Comparison of ENCODE assay signal across 24 cellular contexts in the genomic region with DNA sequence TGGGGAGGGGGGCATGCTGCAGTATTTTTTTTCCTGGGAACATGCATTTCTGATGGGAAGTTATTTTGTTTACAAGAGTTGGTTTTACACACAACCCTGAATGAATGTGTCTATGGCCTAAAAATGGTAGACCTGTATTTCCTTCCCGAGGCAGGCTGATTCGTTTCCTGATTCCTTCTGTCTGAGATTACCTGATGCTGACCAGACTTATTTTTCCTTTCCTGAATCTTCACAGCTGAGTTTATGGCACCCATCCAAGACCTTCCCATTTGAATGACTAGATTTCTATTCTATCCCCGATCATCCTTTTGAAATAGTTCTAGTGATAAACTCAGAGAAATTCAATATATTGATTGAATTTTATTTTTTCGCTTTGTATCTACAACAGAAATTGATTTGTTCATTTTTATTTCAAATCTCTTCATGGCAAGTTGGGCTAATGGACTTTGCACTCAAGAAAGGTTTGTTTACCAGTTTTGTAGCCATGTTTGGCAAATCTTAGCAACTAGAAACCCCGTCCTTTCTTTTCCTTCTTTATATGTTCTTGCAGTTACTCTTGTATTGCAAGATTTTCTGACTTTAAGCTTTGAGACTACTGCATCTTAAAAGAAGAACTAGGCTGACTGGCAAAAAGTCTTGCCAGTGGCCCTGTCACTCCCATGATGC. TPM values are rescaled to one million over a fixed set of nuclear protein-coding genes. Genes with fewer than 3 reads are reported as not detected.
DNase-seq lines count a peak whose midpoint lies in the region; ATAC-seq, FAIRE-seq and TF ChIP-seq lines count a peak whose summit lies in the region.
"Had no signal": no experiment of that assay in that cellular context is flagged by ENCODE, and none has a peak within 500 bp of the region (broad histone marks: within the 10 kb centered on the region; RNA-seq: fewer than 3 reads in every experiment).

No MANE protein-coding gene starts in this region.

- POLR2A ChIA-PET in activated CD4-positive, alpha-beta T cell treated with anti-CD3 and anti-CD28 coated beads, Interleukin-2, amount 10 ng/mL, durations not matched to agents 7 days and 5 days (lab: Charles Lee): no interaction called here
- POLR2A ChIA-PET in naive thymus-derived CD8-positive, alpha-beta T cell (lab: Charles Lee): no interaction called here

- H3K4me1 ChIP-seq in body of pancreas (peaks cover 16% of the 10 kb centered on the region), keratinocyte (ENCODE audit: control insufficient read depth, extremely low read depth, insufficient read depth, low read length) (no peaks in the 10 kb centered on the region), gastrocnemius medialis (peaks cover 14 to 15% of the 10 kb centered on the region in 2 donors), right atrium auricular region (peaks cover 0 to 7% of the 10 kb centered on the region in 2 donors)
- H3K4me1 ChIP-seq: SJSA1, tibial artery had no signal

- peaks cover under 1% of the 10 kb centered on the region for H3K36me3 Mint-ChIP-seq in activated CD4-positive, alpha-beta T cell treated with anti-CD3 and anti-CD28 coated beads, Interleukin-2, amount 10 ng/mL, durations not matched to agents 7 days and 5 days (ENCODE audit: low read depth)
- peaks cover 0 to 2% (median 0%) of the 10 kb centered on the region in 3 donors for H3K36me3 Mint-ChIP-seq in naive thymus-derived CD8-positive, alpha-beta T cell
- H3K36me3 Mint-ChIP-seq: CD4-positive, CD25-positive, alpha-beta regulatory T cell; natural killer cell had no signal

- H3K27ac Mint-ChIP-seq in activated CD4-positive, alpha-beta T cell treated with anti-CD3 and anti-CD28 coated beads, Interleukin-2, amount 10 ng/mL, durations not matched to agents 7 days and 5 days: peak overlapping the region; percentile 20
- peak overlapping the region in 2 of 10 donors; percentile 46 to 49 for H3K27ac Mint-ChIP-seq in naive thymus-derived CD8-positive, alpha-beta T cell
- H3K27ac Mint-ChIP-seq: activated CD8-positive, alpha-beta T cell treated with anti-CD3 and anti-CD28 coated beads, Interleukin-2, amount 10 ng/mL, durations not matched to agents 7 days and 5 days; activated naive CD4-positive, alpha-beta T cell treated with anti-CD3 and anti-CD28 coated beads for 36 hours had no signal

- H3K9me3 ChIP-seq in body of pancreas (no peaks in the 10 kb centered on the region), keratinocyte (ENCODE audit: control insufficient read depth, low read depth, low read length) (no peaks in the 10 kb centered on the region), gastrocnemius medialis (no peaks in the 10 kb centered on the region), right atrium auricular region (no peaks in the 10 kb centered on the region)
- H3K9me3 ChIP-seq: SJSA1, tibial artery had no signal

- no peak overlapping the region for H2AFZ ChIP-seq in keratinocyte (ENCODE audit: control insufficient read depth, low read length)

- in situ Hi-C loops in gastrocnemius medialis (cut with MboI; ENCODE audit: low sequenced_read_pairs in 4 of 4): no loop called here

- H3K36me3 ChIP-seq in body of pancreas (replicated peaks in 1 of 2; ENCODE audit: insufficient read depth in 1 of 2, low read depth in 2 of 2): no peaks in the 10 kb centered on the region
- H3K36me3 ChIP-seq in keratinocyte (ENCODE audit: control insufficient read depth in 2 of 2, extremely low read depth in 1 of 2, insufficient read depth in 2 of 2, low read length in 2 of 2): peaks cover 0 to 2% of the 10 kb centered on the region in 2 experiments
- H3K36me3 ChIP-seq in gastrocnemius medialis: no peaks in the 10 kb centered on the region
- no peaks in the 10 kb centered on the region for H3K36me3 ChIP-seq in right atrium auricular region
- H3K36me3 ChIP-seq: SJSA1 had no signal

- no peaks in the 10 kb centered on the region for H3K79me2 ChIP-seq in keratinocyte (ENCODE audit: control insufficient read depth, insufficient read depth, low read length)

- H3K27me3 ChIP-seq in body of pancreas: no peaks in the 10 kb centered on the region
- no peaks in the 10 kb centered on the region for H3K27me3 ChIP-seq in keratinocyte (ENCODE audit: control insufficient read depth, extremely low read depth, insufficient read depth, low read length)
- no peaks in the 10 kb centered on the region for H3K27me3 ChIP-seq in gastrocnemius medialis
- no peaks in the 10 kb centered on the region for H3K27me3 ChIP-seq in right atrium auricular region
- H3K27me3 ChIP-seq: SJSA1, tibial artery had no signal

- H3K9ac ChIP-seq in keratinocyte (ENCODE audit: control insufficient read depth, extremely low read depth, insufficient read depth, low read length): no peak overlapping the region

- no peaks in the 10 kb centered on the region for H3K9me1 ChIP-seq in keratinocyte (ENCODE audit: control insufficient read depth, extremely low read depth, insufficient read depth, low read length)

- no peaks in the 10 kb centered on the region for H4K20me1 ChIP-seq in keratinocyte (ENCODE audit: control insufficient read depth, extremely low read depth, insufficient read depth, low read length)

- H3K4me2 ChIP-seq in keratinocyte (ENCODE audit: control insufficient read depth, extremely low read depth, insufficient read depth, low read depth, low read length): no peak overlapping the region

- intact Hi-C loops in body of pancreas (cut with DNase I) (no loop called here), gastrocnemius medialis (cut with DNase I; ENCODE audit: low total_unique reads) (no loop called here)

- ATAC-seq in body of pancreas: peak; percentile 83
- no peak for ATAC-seq in gastrocnemius medialis
- no peak for ATAC-seq in naive thymus-derived CD8-positive, alpha-beta T cell
- ATAC-seq: activated CD8-positive, alpha-beta T cell treated with anti-CD3 and anti-CD28 coated beads, Interleukin-2, amount 10 ng/mL, durations not matched to agents 7 days and 5 days; natural killer cell had no signal

- no peaks in the 10 kb centered on the region for H3K4me1 Mint-ChIP-seq in activated CD4-positive, alpha-beta T cell treated with anti-CD3 and anti-CD28 coated beads, Interleukin-2, amount 10 ng/mL, durations not matched to agents 7 days and 5 days
- H3K4me1 Mint-ChIP-seq in naive thymus-derived CD8-positive, alpha-beta T cell: peaks cover 0 to 3% (median under 1%) of the 10 kb centered on the region in 4 donors
- H3K4me1 Mint-ChIP-seq: brain, natural killer cell had no signal

- TF ChIP-seq POLR2A in body of pancreas (IDR thresholded peaks at IDR 0.05) (no peak), gastrocnemius medialis (IDR thresholded peaks at IDR 0.05) (no peak)

- no peak for DNase-seq in activated CD4-positive, alpha-beta T cell treated with anti-CD3 and anti-CD28 coated beads, Interleukin-2, amount 10 ng/mL, durations not matched to agents 7 days and 5 days
- no peak for DNase-seq in activated CD4-positive, alpha-beta T cell treated with anti-CD3 and anti-CD28 coated beads for 4 hours
- DNase-seq in body of pancreas (peak in 3 of 4 donors; percentile 24 to 41 (median 29)), keratinocyte (ENCODE audit: low read depth, low spot score) (no peak), gastrocnemius medialis (no peak), right atrium auricular region (ENCODE audit: low spot score) (no peak), NCI-H526 treated with DMSO at 0.1 percent for 48 hours (lab: John Stamatoyannopoulos, UW) (no peak)
- no peak for DNase-seq in naive thymus-derived CD8-positive, alpha-beta T cell
- DNase-seq: activated CD4-positive, CD25-positive, alpha-beta regulatory T cell; activated CD8-positive, alpha-beta T cell treated with anti-CD3 and anti-CD28 coated beads, Interleukin-2, amount 10 ng/mL, durations not matched to agents 7 days and 5 days; activated naive CD4-positive, alpha-beta T cell treated with anti-CD3 and anti-CD28 coated beads for 36 hours; CD4-positive, CD25-positive, alpha-beta regulatory T cell; EL; natural killer cell; NCI-H1092; NCI-H1694 treated with DMSO at 0.1 percent for 48 hours; RPMI8226; stimulated activated CD4-positive, alpha-beta T cell treated with anti-CD3 and anti-CD28 coated beads, Interleukin-4, amount 100 ng/mL, for 24 hours; tibial artery had no signal

- dilution Hi-C loops in keratinocyte (cut with MboI; ENCODE audit: extremely low pct_ligation_motif_present, low sequenced_read_pairs): no loop called here

- H3K27me3 Mint-ChIP-seq in activated CD4-positive, alpha-beta T cell treated with anti-CD3 and anti-CD28 coated beads, Interleukin-2, amount 10 ng/mL, durations not matched to agents 7 days and 5 days: no peaks in the 10 kb centered on the region
- H3K27me3 Mint-ChIP-seq in naive thymus-derived CD8-positive, alpha-beta T cell: no peaks in the 10 kb centered on the region
- H3K27me3 Mint-ChIP-seq: brain; CD4-positive, CD25-positive, alpha-beta regulatory T cell had no signal

- peak; percentile 48 for FAIRE-seq in keratinocyte (lab: Jason Lieb, UNC)
- FAIRE-seq: A204.1, GM12891 had no signal

- H3K4me3 ChIP-seq in body of pancreas: no peak overlapping the region
- H3K4me3 ChIP-seq in keratinocyte (ENCODE audit: control insufficient read depth in 2 of 3, extremely low read depth in 1 of 3, insufficient read depth in 2 of 3, low read depth in 1 of 3, low read length in 3 of 3): no peak overlapping the region
- H3K4me3 ChIP-seq in gastrocnemius medialis: no peak overlapping the region
- no peak overlapping the region for H3K4me3 ChIP-seq in right atrium auricular region
- H3K4me3 ChIP-seq: SJSA1, tibial artery had no signal

- CTCF ChIA-PET in activated CD4-positive, alpha-beta T cell treated with anti-CD3 and anti-CD28 coated beads, Interleukin-2, amount 10 ng/mL, durations not matched to agents 7 days and 5 days (lab: Charles Lee): interaction anchor here (0.6 to 0.7 kb wide), 2 partner anchors 17 to 31 kb away, joined by 3 read pairs; no protein-coding TSS in a partner anchor

- WGBS in body of pancreas, 2 donors: 24 to 25% methylated on average over 5 of the region's 5 CpGs

- no peak overlapping the region for H3K4me3 Mint-ChIP-seq in activated CD4-positive, alpha-beta T cell treated with anti-CD3 and anti-CD28 coated beads, Interleukin-2, amount 10 ng/mL, durations not matched to agents 7 days and 5 days
- no peak overlapping the region for H3K4me3 Mint-ChIP-seq in naive thymus-derived CD8-positive, alpha-beta T cell
- H3K4me3 Mint-ChIP-seq: activated CD8-positive, alpha-beta T cell treated with anti-CD3 and anti-CD28 coated beads, Interleukin-2, amount 10 ng/mL, durations not matched to agents 7 days and 5 days; activated naive CD4-positive, alpha-beta T cell treated with anti-CD3 and anti-CD28 coated beads for 36 hours; brain; CD4-positive, CD25-positive, alpha-beta regulatory T cell; mesothelial cell of epicardium; natural killer cell had no signal

- H3K9me3 Mint-ChIP-seq in activated CD4-positive, alpha-beta T cell treated with anti-CD3 and anti-CD28 coated beads, Interleukin-2, amount 10 ng/mL, durations not matched to agents 7 days and 5 days: no peaks in the 10 kb centered on the region
- no peaks in the 10 kb centered on the region for H3K9me3 Mint-ChIP-seq in naive thymus-derived CD8-positive, alpha-beta T cell
- H3K9me3 Mint-ChIP-seq: activated naive CD4-positive, alpha-beta T cell treated with anti-CD3 and anti-CD28 coated beads for 36 hours; brain; CD4-positive, CD25-positive, alpha-beta regulatory T cell; mesothelial cell of epicardium; natural killer cell had no signal

- TF ChIP-seq CTCF in body of pancreas (IDR thresholded peaks at IDR 0.05) (no peak), keratinocyte (optimal IDR thresholded peaks at IDR 0.05 in 1 of 3, IDR thresholded peaks at IDR 0.05 in 1 of 3, conservative IDR thresholded peaks at IDR 0.05 in 1 of 3; ENCODE audit: extremely low read depth in 1 of 3, insufficient read depth in 2 of 3, low read length in 3 of 3) (no peak), gastrocnemius medialis (IDR thresholded peaks at IDR 0.05 in 4 of 5, conservative IDR thresholded peaks at IDR 0.05 in 1 of 5) (no peak), right atrium auricular region (IDR thresholded peaks at IDR 0.05) (no peak)

- peak overlapping the region in 3 of 4 donors; percentile 23 to 63 (median 55) for H3K27ac ChIP-seq in body of pancreas
- no peak overlapping the region for H3K27ac ChIP-seq in keratinocyte (ENCODE audit: control insufficient read depth, insufficient read depth, low read length)
- peak overlapping the region in 3 of 4 donors; percentile 2 to 41 (median 12) for H3K27ac ChIP-seq in gastrocnemius medialis
- no peak overlapping the region for H3K27ac ChIP-seq in right atrium auricular region
- H3K27ac ChIP-seq: SJSA1, tibial artery had no signal

RNA-seq across cellular contexts. Expression of gene PLEKHM2, which starts 15.9 kb away (rescaled TPM):
- total RNA-seq in activated CD4-positive, alpha-beta T cell treated with anti-CD3 and anti-CD28 coated beads, Interleukin-2, amount 10 ng/mL, durations not matched to agents 7 days and 5 days: 10 to 100 TPM; 52.7 to 56.0 TPM
- total RNA-seq in body of pancreas (10 to 100 TPM; 18.1 to 31.6 TPM), gastrocnemius medialis (100 to 1,000 TPM in 3 of 4 donors, 10 to 100 TPM in 1; 86.7 to 170 (median 144) TPM), right atrium auricular region (10 to 100 TPM; 53.6 to 78.1 TPM)
- 30.0 to 51.0 TPM (median 32.1 TPM) in 3 replicates for polyA plus RNA-seq in keratinocyte
- polyA plus RNA-seq in keratinocyte (2011; ENCODE audit: low read depth): 31.2 TPM
- 28.5 and 57.5 TPM in 2 replicates for polyA plus RNA-seq in keratinocyte (2011; cell fraction: cytosol; rRNA removed)
- 64.1 and 80.9 TPM in 2 replicates for polyA plus RNA-seq in keratinocyte (2011; cell fraction: nucleus; rRNA removed)
- 45.4 and 57.8 TPM in 2 replicates for polyA plus RNA-seq in keratinocyte (2012; ENCODE audit: low replicate concordance)
- polyA minus RNA-seq in keratinocyte: 34.5 to 129 TPM (median 53.2 TPM) in 3 replicates
- 82.5 TPM for polyA minus RNA-seq in keratinocyte (2011; cell fraction: cytosol; rRNA and poly(A)+ RNA removed)
- 39.5 and 39.7 TPM in 2 replicates for polyA minus RNA-seq in keratinocyte (2011; cell fraction: nucleus; rRNA and poly(A)+ RNA removed)
- 10 to 100 TPM; 60.3 to 66.7 TPM for total RNA-seq in naive thymus-derived CD8-positive, alpha-beta T cell
- 10 to 100 TPM in 1 of 3 donors, 1 to 10 TPM in 2; 5.4 to 13.8 (median 5.4) TPM for polyA plus RNA-seq in naive thymus-derived CD8-positive, alpha-beta T cell

RNA-seq across cellular contexts. Expression of gene DDI2, which starts 51.0 kb away (rescaled TPM):
- total RNA-seq in activated CD4-positive, alpha-beta T cell treated with anti-CD3 and anti-CD28 coated beads, Interleukin-2, amount 10 ng/mL, durations not matched to agents 7 days and 5 days: 10 to 100 TPM; 31.0 to 33.5 TPM
- total RNA-seq in body of pancreas (10 to 100 TPM; 18.8 to 30.1 TPM), gastrocnemius medialis (10 to 100 TPM; 19.0 to 86.7 (median 34.2) TPM), right atrium auricular region (10 to 100 TPM; 16.5 to 24.7 TPM)
- 7.8 to 12.6 TPM (median 11.5 TPM) in 3 replicates for polyA plus RNA-seq in keratinocyte
- 13.4 TPM for polyA plus RNA-seq in keratinocyte (2011; ENCODE audit: low read depth)
- polyA plus RNA-seq in keratinocyte (2011; cell fraction: cytosol; rRNA removed): 6.3 and 9.5 TPM in 2 replicates
- polyA plus RNA-seq in keratinocyte (2011; cell fraction: nucleus; rRNA removed): 18.5 and 21.9 TPM in 2 replicates
- polyA plus RNA-seq in keratinocyte (2012; ENCODE audit: low replicate concordance): 9.8 and 11.6 TPM in 2 replicates
- polyA minus RNA-seq in keratinocyte: 16.6 to 35.9 TPM (median 25.9 TPM) in 3 replicates
- polyA minus RNA-seq in keratinocyte (2011; cell fraction: cytosol; rRNA and poly(A)+ RNA removed): 6.3 TPM
- polyA minus RNA-seq in keratinocyte (2011; cell fraction: nucleus; rRNA and poly(A)+ RNA removed): 19.0 and 40.8 TPM in 2 replicates
- total RNA-seq in naive thymus-derived CD8-positive, alpha-beta T cell: 10 to 100 TPM; 40.7 to 47.1 TPM
- polyA plus RNA-seq in naive thymus-derived CD8-positive, alpha-beta T cell: 1 to 10 TPM; 4.5 to 6.1 (median 5.0) TPM

Comparison
In these comparisons a context has a peak if more than half of its experiments do, and no peak if none do; other contexts are left out.
1. DNase-seq: peak in body of pancreas (3 of 4); none in activated CD4-positive, alpha-beta T cell treated with anti-CD3 and anti-CD28 coated beads, Interleukin-2, amount 10 ng/mL, durations not matched to agents 7 days and 5 days (single experiment), activated CD4-positive, alpha-beta T cell treated with anti-CD3 and anti-CD28 coated beads for 4 hours (0 of 2), keratinocyte (single experiment), gastrocnemius medialis (0 of 2), naive thymus-derived CD8-positive, alpha-beta T cell (0 of 10), right atrium auricular region (single experiment) and NCI-H526 treated with DMSO at 0.1 percent for 48 hours (single experiment).
2. H3K27ac ChIP-seq: peak in body of pancreas (3 of 4) and gastrocnemius medialis (3 of 4); none in keratinocyte (single experiment) and right atrium auricular region (0 of 2).